In genomic region chr12:52085682-52086180, GRCh38 we compare ENCODE assay signal across 19 cellular contexts. TPM values are rescaled to one million over a fixed set of nuclear protein-coding genes. Genes with fewer than 3 reads are reported as not detected.
DNase-seq lines count a peak whose midpoint lies in the region; ATAC-seq and TF ChIP-seq lines count a peak whose summit lies in the region.
"Had no signal": no experiment of that assay in that cellular context is flagged by ENCODE, and none has a peak within 500 bp of the region (broad histone marks: within the 10 kb centered on the region; RNA-seq: fewer than 3 reads in every experiment).

No MANE protein-coding gene starts in this region.

- peaks cover 14% of the 10 kb centered on the region for H3K4me1 ChIP-seq in prostate gland (replicated peaks)

- no peaks in the 10 kb centered on the region for H3K9me3 ChIP-seq in prostate gland
- H3K9me3 ChIP-seq: BLaER1 had no signal

- ATAC-seq in HG02870 (IDR thresholded peaks at IDR 0.05; ENCODE audit: unreplicated experiment), result no peak
- ATAC-seq: HCT116, K562 had no signal

- TF ChIP-seq POLR2A in prostate gland (IDR thresholded peaks at IDR 0.05), result no peak

- in situ Hi-C loops in GM13977 (cut with MboI; ENCODE audit: low pct_unique_long_range_greater_than_20kb, low sequenced_read_pairs, unreplicated experiment), result loop anchor here (10.0 kb wide), 1 partner anchor 51 kb away; no protein-coding TSS in a partner anchor

- no peaks in the 10 kb centered on the region for H3K27me3 ChIP-seq in prostate gland (replicated peaks; ENCODE audit: insufficient read depth)
- H3K27me3 ChIP-seq: BLaER1 had no signal

- no peaks in the 10 kb centered on the region for H3K36me3 ChIP-seq in prostate gland
- H3K36me3 ChIP-seq: BLaER1 had no signal

- TF ChIP-seq CTCF in 22Rv1 (IDR thresholded peaks at IDR 0.05) (no peak), GM13977 (IDR thresholded peaks at IDR 0.05; ENCODE audit: extremely low read depth, insufficient read depth, missing control alignments) (no peak), prostate gland (IDR thresholded peaks at IDR 0.05) (no peak)

- H3K4me3 ChIP-seq in prostate gland, result no peak overlapping the region
- H3K4me3 ChIP-seq: BLaER1, K562, PC-9 had no signal

- intact Hi-C loops in prostate gland (cut with DNase I), result no loop called here

- WGBS in prostate gland, result 87% methylated on average over 6 of the region's 6 CpGs

- H3K27ac ChIP-seq in 22Rv1 (peak overlapping the region; percentile 13; the same call in 1 of the 2 replicates), prostate gland (peak overlapping the region; percentile 71 to 88)
- H3K27ac ChIP-seq: PC-9, RWPE1 had no signal

- DNase-seq in GM13977 (ENCODE audit: low spot score) (peak; percentile 8), iPS-NIHi7 (ENCODE audit: extremely low spot score) (peak; percentile 4), prostate gland (ENCODE audit: low spot score) (no peak), kidney tubule cell (ENCODE audit: low spot score) (no peak), GM19240 (ENCODE audit: insufficient read length, low spot score) (no peak)
- DNase-seq: CD8-positive, alpha-beta memory T cell; DMS79; NCI-H1105; NCI-H2171 treated with DMSO at 0.1 percent for 48 hours; NCI-H446; NCI-H526 treated with DMSO at 0.1 percent for 48 hours; PC-9; SIG-M5 had no signal

RNA-seq across cellular contexts. Expression of gene SMIM41, which starts 6.2 kb away (rescaled TPM):
- total RNA-seq in prostate gland, result 10 to 100 TPM in 1 of 2 donors, 1 to 10 TPM in 1; 7.5 to 30.2 TPM
- total RNA-seq: CD8-positive, alpha-beta memory T cell; K562; PC-9 had no signal

RNA-seq across cellular contexts. Expression of gene ATG101, which starts 16.0 kb away (rescaled TPM):
- total RNA-seq in prostate gland, result 10 to 100 TPM; 60.0 to 64.1 TPM

RNA-seq across cellular contexts. Expression of gene NR4A1, which starts 34.5 kb away (rescaled TPM):
- total RNA-seq in prostate gland, result 100 to 1,000 TPM in 1 of 2 donors, 10 to 100 TPM in 1; 85.1 to 125 TPM

Comparison
In these comparisons a context has a peak if more than half of its experiments do, and no peak if none do; other contexts are left out.
1. DNase-seq: peak in GM13977 (single experiment) and iPS-NIHi7 (single experiment); none in prostate gland (single experiment), kidney tubule cell (single experiment) and GM19240 (single experiment).